In the genomic region with DNA sequence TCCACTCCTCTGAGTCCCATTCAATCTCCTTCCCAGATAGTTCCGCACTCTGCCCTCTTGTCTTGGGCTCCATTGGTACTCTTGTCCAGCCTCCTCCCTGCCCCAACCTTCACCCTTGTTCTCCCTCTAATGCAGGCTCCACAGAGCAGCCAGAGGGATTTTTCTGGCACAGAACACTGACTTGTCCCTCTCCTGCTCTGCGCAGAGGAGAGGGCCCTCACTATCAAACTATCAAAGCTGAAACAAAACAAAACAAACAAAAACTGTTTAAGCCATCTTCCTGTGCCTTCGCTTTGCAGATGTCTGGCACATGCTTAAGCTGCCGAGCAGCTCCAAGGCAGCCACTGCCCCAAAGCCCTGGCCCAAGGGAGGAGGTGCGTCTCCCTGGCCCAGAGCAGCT, we compare ENCODE assay signal across 11 cellular contexts. TPM values are rescaled to one million over a fixed set of nuclear protein-coding genes. Genes with fewer than 3 reads are reported as not detected.
"Had no signal": no experiment of that assay in that cellular context is flagged by ENCODE, and none has a peak within 500 bp of the region (broad histone marks: within the 10 kb centered on the region; RNA-seq: fewer than 3 reads in every experiment).

No MANE protein-coding gene starts in this region.

- H2AFZ ChIP-seq: GM23248 had no signal

- H3K9ac ChIP-seq: GM23248 had no signal

- H3K36me3 ChIP-seq: HAP-1 had no signal

- H3K9me3 ChIP-seq: HAP-1 had no signal

- DNase-seq: GM23248, GOT3, H7, HFFc6 had no signal

- H3K4me1 ChIP-seq: HAP-1 had no signal

- H3K27ac ChIP-seq: GM23248, HL-60 had no signal

- ATAC-seq: HCT116, HepG2 had no signal

- H3K4me3 ChIP-seq: GM23248, HAP-1 had no signal

RNA-seq across cellular contexts. Expression of a gene that starts 2.9 kb away (rescaled TPM):
- total RNA-seq: GM23248, H4, H7, HepG2, HFFc6, HT1080 had no signal
- polyA plus RNA-seq: GM23248, HepG2, IgD-negative memory B cell had no signal

RNA-seq across cellular contexts. Expression of a gene that starts 21.7 kb away (rescaled TPM):
- total RNA-seq: GM23248, H4, H7, HepG2, HFFc6, HT1080 had no signal
- polyA plus RNA-seq: GM23248, HepG2, IgD-negative memory B cell had no signal

RNA-seq across cellular contexts. Expression of a gene that starts 42.2 kb away (rescaled TPM):
- total RNA-seq: GM23248, H4, HepG2, HFFc6, HT1080 had no signal
- polyA plus RNA-seq: HepG2, IgD-negative memory B cell had no signal
